In the genomic region with DNA sequence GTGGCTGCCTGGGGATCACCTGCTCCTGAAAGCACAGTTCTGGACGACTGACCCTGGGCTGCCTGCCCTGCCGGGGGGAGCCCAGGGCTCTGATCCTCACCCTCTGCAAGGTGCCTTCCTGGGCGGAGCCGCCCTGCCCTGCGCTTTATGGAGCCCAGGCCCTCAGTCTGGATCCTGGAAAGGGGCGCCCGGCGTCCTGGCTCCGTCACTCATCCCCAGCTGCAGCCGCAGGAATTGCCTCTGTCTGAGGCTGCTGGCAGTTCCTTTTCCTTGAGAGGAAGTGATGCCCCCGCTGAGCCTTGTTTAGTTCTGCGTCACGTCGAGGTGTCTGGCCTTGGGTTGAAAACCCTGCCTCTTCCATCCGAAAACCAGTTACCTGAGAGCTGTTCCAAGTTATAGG, we compare ENCODE assay signal across 14 cellular contexts. TPM values are rescaled to one million over a fixed set of nuclear protein-coding genes. Genes with fewer than 3 reads are reported as not detected.
DNase-seq lines count a peak whose midpoint lies in the region; ATAC-seq, FAIRE-seq and TF ChIP-seq lines count a peak whose summit lies in the region.
"Had no signal": no experiment of that assay in that cellular context is flagged by ENCODE, and none has a peak within 500 bp of the region (broad histone marks: within the 10 kb centered on the region; RNA-seq: fewer than 3 reads in every experiment).

No MANE protein-coding gene starts in this region.

- H3K4me1 ChIP-seq in lower lobe of right lung (peaks cover 62% of the 10 kb centered on the region), thoracic aorta (ENCODE audit: control insufficient read depth in 1 of 2, low read depth in 2 of 2) (peaks cover 17 to 58% of the 10 kb centered on the region in 2 donors)

- peak overlapping the region; percentile 94 for H3K27ac ChIP-seq in lower lobe of right lung
- H3K27ac ChIP-seq in thoracic aorta: peak overlapping the region; percentile 97 to 99

- no peak for ATAC-seq in lower lobe of right lung
- ATAC-seq in thoracic aorta (ENCODE audit: insufficient number of reproducible peaks, low FRiP score, low read depth): no peak
- ATAC-seq in esophagus mucosa: no peak
- ATAC-seq: foreskin keratinocyte had no signal

- H3K36me3 ChIP-seq in lower lobe of right lung (peaks cover 36% of the 10 kb centered on the region), thoracic aorta (peaks cover 15% of the 10 kb centered on the region)

- intact Hi-C loops in lower lobe of right lung (cut with DNase I): no loop called here

- H3K27ac Mint-ChIP-seq in chondrocyte (ENCODE audit: unreplicated experiment): peak overlapping the region; percentile 54
- H3K27ac Mint-ChIP-seq: activated CD4-positive, alpha-beta memory T cell treated with anti-CD3 and anti-CD28 coated beads, Interleukin-2, amount 10 ng/mL, durations not matched to agents 7 days and 5 days; T-helper 2 cell treated with Interferon-gamma antibody and Interleukin-4, amounts not matched to agents 5 μg/mL and 100 μg/mL, for 36 hours had no signal

- H3K4me1 Mint-ChIP-seq in chondrocyte (ENCODE audit: low read depth): peaks cover 51% of the 10 kb centered on the region

- no peaks in the 10 kb centered on the region for H3K9me3 Mint-ChIP-seq in chondrocyte (ENCODE audit: low read depth)
- H3K9me3 Mint-ChIP-seq: activated CD4-positive, alpha-beta memory T cell treated with anti-CD3 and anti-CD28 coated beads, Interleukin-2, amount 10 ng/mL, durations not matched to agents 7 days and 5 days; neural crest cell; T-helper 2 cell treated with Interferon-gamma antibody and Interleukin-4, amounts not matched to agents 5 μg/mL and 100 μg/mL, for 36 hours had no signal

- DNase-seq in HTR-8/SVneo (ENCODE audit: insufficient read length, low spot score) (no peak), chondrocyte (ENCODE audit: low spot score) (no peak), lower lobe of right lung (no peak), thoracic aorta (ENCODE audit: low spot score) (no peak), NCI-H146 (lab: John Stamatoyannopoulos, UW) (no peak), kidney tubule cell (ENCODE audit: low spot score) (no peak)
- DNase-seq: activated CD4-positive, alpha-beta memory T cell treated with anti-CD3 and anti-CD28 coated beads, Interleukin-2, amount 10 ng/mL, durations not matched to agents 7 days and 5 days; Caco-2; foreskin keratinocyte had no signal

- no peaks in the 10 kb centered on the region for H3K36me3 Mint-ChIP-seq in chondrocyte (ENCODE audit: low read depth)

- no peak for TF ChIP-seq CTCF in chondrocyte (IDR thresholded peaks at IDR 0.05)
- no peak for TF ChIP-seq CTCF in lower lobe of right lung (IDR thresholded peaks at IDR 0.05)
- TF ChIP-seq CTCF in thoracic aorta (IDR thresholded peaks at IDR 0.05): no peak

- FAIRE-seq in HTR-8/SVneo (lab: Jason Lieb, UNC): peak; percentile 38
- FAIRE-seq: keratinocyte, RCC 7860 had no signal

- H3K27me3 Mint-ChIP-seq in chondrocyte (ENCODE audit: low read depth): no peaks in the 10 kb centered on the region
- H3K27me3 Mint-ChIP-seq: activated CD4-positive, alpha-beta memory T cell treated with anti-CD3 and anti-CD28 coated beads, Interleukin-2, amount 10 ng/mL, durations not matched to agents 7 days and 5 days had no signal

- H3K4me3 ChIP-seq in lower lobe of right lung: no peak overlapping the region
- H3K4me3 ChIP-seq in thoracic aorta: no peak overlapping the region

- no peaks in the 10 kb centered on the region for H3K9me3 ChIP-seq in lower lobe of right lung
- no peaks in the 10 kb centered on the region for H3K9me3 ChIP-seq in thoracic aorta
- H3K9me3 ChIP-seq: Caco-2 had no signal

- H3K27me3 ChIP-seq in lower lobe of right lung (ENCODE audit: low read depth) (no peaks in the 10 kb centered on the region), thoracic aorta (replicated peaks; ENCODE audit: insufficient read depth) (no peaks in the 10 kb centered on the region)
- H3K27me3 ChIP-seq: foreskin keratinocyte had no signal

- no peak overlapping the region for H3K4me3 Mint-ChIP-seq in chondrocyte (ENCODE audit: unreplicated experiment)
- H3K4me3 Mint-ChIP-seq: activated CD4-positive, alpha-beta memory T cell treated with anti-CD3 and anti-CD28 coated beads, Interleukin-2, amount 10 ng/mL, durations not matched to agents 7 days and 5 days; T-helper 2 cell treated with Interferon-gamma antibody and Interleukin-4, amounts not matched to agents 5 μg/mL and 100 μg/mL, for 36 hours had no signal

RNA-seq across cellular contexts. Expression of a gene that starts 5.2 kb away (rescaled TPM):
- total RNA-seq in chondrocyte: 21.4 to 36.1 TPM (median 35.9 TPM) in 3 replicates
- total RNA-seq in lower lobe of right lung: 49.7 TPM
- total RNA-seq in thoracic aorta: 100 to 1,000 TPM; 111 to 161 TPM
- 12.6 TPM for total RNA-seq in esophagus mucosa

RNA-seq across cellular contexts. Expression of a gene that starts 20.3 kb away (rescaled TPM):
- total RNA-seq in chondrocyte (0.07 to 0.22 TPM (median 0.15 TPM) in 3 replicates), lower lobe of right lung (4.3 TPM), thoracic aorta (1 to 10 TPM in 1 of 2 donors, not detected in 1; 1.5 TPM), esophagus mucosa (86.6 TPM)
- total RNA-seq: activated CD4-positive, alpha-beta memory T cell treated with anti-CD3 and anti-CD28 coated beads, Interleukin-2, amount 10 ng/mL, durations not matched to agents 7 days and 5 days; neural crest cell had no signal

RNA-seq across cellular contexts. Expression of a gene that starts 31.5 kb away (rescaled TPM):
- 74.8 to 94.4 TPM (median 80.4 TPM) in 3 replicates for total RNA-seq in chondrocyte
- total RNA-seq in lower lobe of right lung: 50.8 TPM
- total RNA-seq in thoracic aorta: 10 to 100 TPM; 59.8 to 89.6 TPM
- total RNA-seq in esophagus mucosa: 50.4 TPM

RNA-seq across cellular contexts. Expression of a gene that starts 34.1 kb away (rescaled TPM):
- 29.9 to 31.9 TPM (median 31.7 TPM) in 3 replicates for total RNA-seq in chondrocyte
- 19.7 TPM for total RNA-seq in lower lobe of right lung
- total RNA-seq in thoracic aorta: 10 to 100 TPM; 30.9 to 40.4 TPM
- 39.8 TPM for total RNA-seq in esophagus mucosa

Comparison
In these comparisons a context has a peak if more than half of its experiments do, and no peak if none do; other contexts are left out.
1. RNA of a gene that starts 20.3 kb away (total RNA-seq): 86.6 TPM in esophagus mucosa (single experiment); 4.3 TPM in lower lobe of right lung (single experiment), 1.5 TPM in thoracic aorta and 0.07 to 0.22 TPM in chondrocyte; every median in the first group is over 10 times any median in the second.